ENCODE assay signal across 22 cellular contexts in the genomic region with DNA sequence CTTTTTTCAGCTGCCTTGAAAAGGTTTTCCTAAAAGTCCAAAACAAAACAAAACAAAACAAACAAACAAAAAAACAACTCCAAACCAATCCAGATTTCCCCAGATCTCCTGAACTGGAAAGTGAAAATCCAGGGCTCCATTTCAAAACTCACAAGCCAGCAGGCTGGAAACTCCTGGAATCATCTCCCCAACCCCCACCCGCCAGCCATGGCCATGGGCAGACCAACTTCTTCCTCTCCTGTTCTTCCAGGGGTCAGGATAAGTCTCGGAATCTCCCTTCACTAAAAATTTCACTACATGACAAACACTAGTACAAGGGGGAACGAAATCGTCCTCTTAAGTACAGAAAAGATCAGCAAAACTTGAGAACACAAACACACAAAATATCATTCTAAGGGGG. TPM values are rescaled to one million over a fixed set of nuclear protein-coding genes. Genes with fewer than 3 reads are reported as not detected.
DNase-seq lines count a peak whose midpoint lies in the region; ATAC-seq and TF ChIP-seq lines count a peak whose summit lies in the region.
"Had no signal": no experiment of that assay in that cellular context is flagged by ENCODE, and none has a peak within 500 bp of the region (broad histone marks: within the 10 kb centered on the region; RNA-seq: fewer than 3 reads in every experiment).

No MANE protein-coding gene starts in this region.

- peaks cover 86% of the 10 kb centered on the region for H3K4me1 Mint-ChIP-seq in chondrocyte (ENCODE audit: low read depth)

- TF ChIP-seq POLR2A in thyroid gland (IDR thresholded peaks at IDR 0.05): no peak

- no peaks in the 10 kb centered on the region for H3K27me3 Mint-ChIP-seq in chondrocyte (ENCODE audit: low read depth)
- H3K27me3 Mint-ChIP-seq: activated CD4-positive, alpha-beta memory T cell treated with anti-CD3 and anti-CD28 coated beads for 36 hours; CD4-positive, alpha-beta T cell; naive B cell had no signal

- H3K9me3 ChIP-seq in left ventricle myocardium inferior (replicated peaks): no peaks in the 10 kb centered on the region
- H3K9me3 ChIP-seq in mucosa of rectum (ENCODE audit: control insufficient read depth in 2 of 2, low read length in 2 of 2): no peaks in the 10 kb centered on the region
- H3K9me3 ChIP-seq in upper lobe of right lung: no peaks in the 10 kb centered on the region
- no peaks in the 10 kb centered on the region for H3K9me3 ChIP-seq in thyroid gland

- H3K27ac Mint-ChIP-seq in chondrocyte (ENCODE audit: unreplicated experiment): peak overlapping the region; percentile 75
- H3K27ac Mint-ChIP-seq: activated CD4-positive, alpha-beta memory T cell treated with anti-CD3 and anti-CD28 coated beads for 36 hours; CD4-positive, alpha-beta T cell had no signal

- intact Hi-C loops in left ventricle myocardium inferior (cut with micrococcal nuclease) (no loop called here), Right ventricle myocardium superior (cut with DNase I) (loop anchor here (5.0 kb wide), 1 partner anchor 41 kb away; no protein-coding TSS in a partner anchor), upper lobe of right lung (cut with DNase I) (no loop called here), thyroid gland (cut with DNase I) (no loop called here)

- H3K9ac ChIP-seq in mucosa of rectum (ENCODE audit: low read depth in 1 of 2, low read length in 2 of 2): no peak overlapping the region

- TF ChIP-seq CTCF in left ventricle myocardium inferior (IDR thresholded peaks at IDR 0.05; ENCODE audit: borderline replicate concordance) (no peak), chondrocyte (IDR thresholded peaks at IDR 0.05) (no peak), upper lobe of right lung (IDR thresholded peaks at IDR 0.05) (no peak), thyroid gland (IDR thresholded peaks at IDR 0.05) (no peak)

- H3K36me3 ChIP-seq in left ventricle myocardium inferior (no peaks in the 10 kb centered on the region), mucosa of rectum (ENCODE audit: control insufficient read depth in 2 of 2, insufficient read depth in 2 of 2, low read length in 2 of 2) (no peaks in the 10 kb centered on the region), upper lobe of right lung (no peaks in the 10 kb centered on the region), thyroid gland (no peaks in the 10 kb centered on the region)

- H3K27ac ChIP-seq in left ventricle myocardium inferior (replicated peaks) (peak overlapping the region; percentile 86), mucosa of rectum (ENCODE audit: low read depth in 2 of 2, low read length in 2 of 2) (no peak overlapping the region), upper lobe of right lung (no peak overlapping the region), thyroid gland (no peak overlapping the region)
- H3K27ac ChIP-seq: HL-60 had no signal

- H3K36me3 Mint-ChIP-seq in chondrocyte (ENCODE audit: low read depth): peaks cover 2% of the 10 kb centered on the region
- H3K36me3 Mint-ChIP-seq: activated CD4-positive, alpha-beta memory T cell treated with anti-CD3 and anti-CD28 coated beads for 36 hours had no signal

- H3K27me3 ChIP-seq in left ventricle myocardium inferior (ENCODE audit: low read depth) (no peaks in the 10 kb centered on the region), mucosa of rectum (ENCODE audit: control insufficient read depth in 2 of 2, insufficient read depth in 2 of 2, low read length in 2 of 2) (no peaks in the 10 kb centered on the region), upper lobe of right lung (no peaks in the 10 kb centered on the region), thyroid gland (no peaks in the 10 kb centered on the region)

- WGBS in thyroid gland, 2 donors: 92 to 95% methylated on average over 4 of the region's 4 CpGs

- in situ Hi-C loops in ACHN (cut with HindIII; ENCODE audit: low pct_ligation_motif_present, low pct_unique_long_range_greater_than_20kb, low sequenced_read_pairs): no loop called here

- H3K4me3 ChIP-seq in left ventricle myocardium inferior (no peak overlapping the region), mucosa of rectum (ENCODE audit: low read length in 2 of 2) (peak overlapping the region; percentile 26 to 35), upper lobe of right lung (no peak overlapping the region), thyroid gland (replicated peaks in 1 of 3) (no peak overlapping the region)
- H3K4me3 ChIP-seq: lung, skin epidermis had no signal

- H3K4me3 Mint-ChIP-seq in chondrocyte (ENCODE audit: unreplicated experiment): no peak overlapping the region
- H3K4me3 Mint-ChIP-seq: activated CD4-positive, alpha-beta memory T cell treated with anti-CD3 and anti-CD28 coated beads for 36 hours; CD4-positive, alpha-beta T cell; naive B cell had no signal

- H3K9me3 Mint-ChIP-seq in chondrocyte (ENCODE audit: low read depth): no peaks in the 10 kb centered on the region
- H3K9me3 Mint-ChIP-seq: activated CD4-positive, alpha-beta memory T cell treated with anti-CD3 and anti-CD28 coated beads for 36 hours; CD4-positive, alpha-beta T cell; naive B cell had no signal

- no peak for ATAC-seq in Right ventricle myocardium superior (ENCODE audit: poor library complexity)
- no peak for ATAC-seq in upper lobe of right lung

- no peak for DNase-seq in left ventricle myocardium inferior
- no peak for DNase-seq in Right ventricle myocardium superior
- no peak for DNase-seq in chondrocyte (ENCODE audit: low spot score)
- peak; percentile 39 for DNase-seq in upper lobe of right lung
- no peak for DNase-seq in thyroid gland
- no peak for DNase-seq in occipital lobe (lab: John Stamatoyannopoulos, UW)
- no peak for DNase-seq in ACHN
- DNase-seq: activated CD4-positive, alpha-beta memory T cell treated with anti-CD3 and anti-CD28 coated beads for 36 hours; activated naive CD4-positive, alpha-beta T cell; amygdala; CD4-positive, alpha-beta T cell; central memory CD4-positive, alpha-beta T cell; effector memory CD4-positive, alpha-beta T cell; naive B cell; NCI-H2081; NCI-H510A; stimulated activated CD4-positive, alpha-beta T cell treated with anti-CD3 and anti-CD28 coated beads, Interleukin-4, amount 100 ng/mL, for 1 hour; T-helper 1 cell had no signal

- H3K4me1 ChIP-seq in left ventricle myocardium inferior: peaks cover 94% of the 10 kb centered on the region
- H3K4me1 ChIP-seq in mucosa of rectum (ENCODE audit: control insufficient read depth in 2 of 2, insufficient read depth in 2 of 2, low read length in 2 of 2): peaks cover 13 to 20% of the 10 kb centered on the region in 2 donors
- peaks cover 29% of the 10 kb centered on the region for H3K4me1 ChIP-seq in upper lobe of right lung
- H3K4me1 ChIP-seq in thyroid gland: peaks cover 7 to 21% of the 10 kb centered on the region in 2 donors

RNA-seq across cellular contexts. Expression of a gene that starts 40.4 kb away (rescaled TPM):
- total RNA-seq in left ventricle myocardium inferior (43.0 TPM), Right ventricle myocardium superior (40.6 TPM), chondrocyte (77.5 to 111 TPM (median 108 TPM) in 3 replicates), upper lobe of right lung (47.2 TPM), thyroid gland (10 to 100 TPM; 17.9 to 33.3 (median 21.7) TPM), occipital lobe (15.3 TPM)

Comparison
In these comparisons a context has a peak if more than half of its experiments do, and no peak if none do; other contexts are left out.
1. H3K4me3 ChIP-seq: peak in mucosa of rectum (2 of 2); none in left ventricle myocardium inferior (single experiment), upper lobe of right lung (single experiment) and thyroid gland (0 of 3).